ENCODE assay signal across 18 cellular contexts in genomic region chr14:94306047-94306978, GRCh38. TPM values are rescaled to one million over a fixed set of nuclear protein-coding genes. Genes with fewer than 3 reads are reported as not detected.
DNase-seq lines count a peak whose midpoint lies in the region; ATAC-seq and TF ChIP-seq lines count a peak whose summit lies in the region.
"Had no signal": no experiment of that assay in that cellular context is flagged by ENCODE, and none has a peak within 500 bp of the region (broad histone marks: within the 10 kb centered on the region; RNA-seq: fewer than 3 reads in every experiment).

No MANE protein-coding gene starts in this region.

- no peaks in the 10 kb centered on the region for H3K79me2 ChIP-seq in hepatocyte

- H3K9me2 ChIP-seq in hepatocyte (replicated peaks; ENCODE audit: insufficient read depth): no peaks in the 10 kb centered on the region

- WGBS in hepatocyte (ENCODE audit: low lambda C conversion rate, missing lambda C conversion rate): 79% methylated on average over 12 of the region's 12 CpGs
- 59% methylated on average over 10 of the region's 12 CpGs for WGBS in right lobe of liver (ENCODE audit: insufficient coverage, low coverage, low lambda C conversion rate, missing lambda C conversion rate)

- TF ChIP-seq CTCF in colonic mucosa (IDR thresholded peaks at IDR 0.05) (no peak), hepatocyte (IDR thresholded peaks at IDR 0.05; ENCODE audit: poor library complexity) (no peak), right lobe of liver (IDR thresholded peaks at IDR 0.05) (no peak), uterus (IDR thresholded peaks at IDR 0.05) (no peak)

- intact Hi-C loops in colonic mucosa (cut with DNase I) (no loop called here), right lobe of liver (cut with DNase I) (no loop called here), uterus (cut with DNase I; ENCODE audit: low total_unique reads) (no loop called here)

- H2AFZ ChIP-seq in hepatocyte: no peak overlapping the region

- H3K4me1 ChIP-seq in colonic mucosa (no peaks in the 10 kb centered on the region), hepatocyte (ENCODE audit: insufficient read depth) (no peaks in the 10 kb centered on the region), right lobe of liver (peaks cover 0 to 21% (median 4%) of the 10 kb centered on the region in 4 donors), uterus (no peaks in the 10 kb centered on the region)
- H3K4me1 ChIP-seq: A549, BE2C, HAP-1 had no signal

- H3K36me3 ChIP-seq in colonic mucosa (no peaks in the 10 kb centered on the region), hepatocyte (replicated peaks; ENCODE audit: insufficient read depth, low read depth) (no peaks in the 10 kb centered on the region), right lobe of liver (peaks cover 0 to 79% (median 21%) of the 10 kb centered on the region in 4 donors), uterus (no peaks in the 10 kb centered on the region)
- H3K36me3 ChIP-seq: BE2C, HAP-1 had no signal

- ATAC-seq in right lobe of liver: peak; percentile 40 to 82 (median 74)
- ATAC-seq in HG02759 (IDR thresholded peaks at IDR 0.05; ENCODE audit: unreplicated experiment): no peak
- ATAC-seq: GM12878 had no signal

- H4K20me1 ChIP-seq in hepatocyte (ENCODE audit: insufficient read depth, poor library complexity, severe bottlenecking): no peaks in the 10 kb centered on the region

- H3K9me3 ChIP-seq in colonic mucosa (no peaks in the 10 kb centered on the region), hepatocyte (ENCODE audit: low read depth) (no peaks in the 10 kb centered on the region), right lobe of liver (no peaks in the 10 kb centered on the region), uterus (no peaks in the 10 kb centered on the region)
- H3K9me3 ChIP-seq: BE2C had no signal

- H3K27me3 ChIP-seq in colonic mucosa (no peaks in the 10 kb centered on the region), hepatocyte (no peaks in the 10 kb centered on the region), right lobe of liver (no peaks in the 10 kb centered on the region), uterus (no peaks in the 10 kb centered on the region)
- H3K27me3 ChIP-seq: BE2C had no signal

- H3K4me3 ChIP-seq in colonic mucosa (no peak overlapping the region), hepatocyte (no peak overlapping the region), right lobe of liver (no peak overlapping the region), uterus (no peak overlapping the region)
- H3K4me3 ChIP-seq: A549, GM12878, GM23338, HAP-1 had no signal

- DNase-seq in colonic mucosa: peak; percentile 3
- DNase-seq in hepatocyte (ENCODE audit: low spot score): no peak
- DNase-seq in right lobe of liver: peak in 1 of 3 donors; percentile 76
- DNase-seq in stimulated activated CD8-positive, alpha-beta memory T cell treated with anti-CD3 and anti-CD28 coated beads, Interleukin-4, amount 100 ng/mL, for 48 hours: peak; percentile 11
- DNase-seq in uterus: no peak
- no peak for DNase-seq in GOT3 (lab: John Stamatoyannopoulos, UW)
- DNase-seq: BE2C; CD4-positive, alpha-beta memory T cell; DMS79 had no signal

- no peak overlapping the region for H3K4me2 ChIP-seq in hepatocyte
- H3K4me2 ChIP-seq: A549, GM23338 had no signal

- no peak overlapping the region for H3K9ac ChIP-seq in colonic mucosa (ENCODE audit: low read depth in 2 of 2, low read length in 2 of 2)

- no peak for TF ChIP-seq POLR2A in right lobe of liver (IDR thresholded peaks at IDR 0.05)
- no peak for TF ChIP-seq POLR2A in uterus (IDR thresholded peaks at IDR 0.05)

- H3K27ac ChIP-seq in colonic mucosa: no peak overlapping the region
- peak overlapping the region; percentile 12 for H3K27ac ChIP-seq in hepatocyte
- peak overlapping the region in 1 of 3 donors; percentile 39 for H3K27ac ChIP-seq in right lobe of liver
- H3K27ac ChIP-seq in uterus: no peak overlapping the region
- H3K27ac ChIP-seq: A549, C4-2B, HL-60 had no signal

RNA-seq across cellular contexts. Expression of gene SERPINA10, which starts 13.2 kb away (rescaled TPM):
- under 1 TPM; 0.48 to 0.74 TPM for total RNA-seq in colonic mucosa
- 19.1 and 23.0 TPM in 2 replicates for total RNA-seq in hepatocyte
- 4.5 and 10.5 TPM in 2 replicates for polyA plus RNA-seq in hepatocyte
- total RNA-seq in right lobe of liver: 100 to 1,000 TPM; 114 to 400 (median 239) TPM
- total RNA-seq in uterus: not detected
- total RNA-seq: CD4-positive, alpha-beta memory T cell; G401; GM12878; GM23338 had no signal
- polyA plus RNA-seq: AG04450; CD4-positive, alpha-beta memory T cell; GM12878 had no signal

RNA-seq across cellular contexts. Expression of gene SERPINA6, which starts 16.8 kb away (rescaled TPM):
- total RNA-seq in colonic mucosa (1 to 10 TPM; 3.4 to 5.7 TPM), hepatocyte (132 TPM in 2 replicates), right lobe of liver (100 to 1,000 TPM; 185 to 407 (median 236) TPM), uterus (under 1 TPM in 1 of 4 donors, not detected in 3; 0.76 TPM)
- polyA plus RNA-seq in hepatocyte: 86.8 and 135 TPM in 2 replicates
- total RNA-seq: CD4-positive, alpha-beta memory T cell; G401; GM23338 had no signal
- polyA plus RNA-seq: AG04450; CD4-positive, alpha-beta memory T cell; GM23338 had no signal

Comparison
In these comparisons a context has a peak if more than half of its experiments do, and no peak if none do; other contexts are left out.
1. DNase-seq: peak in colonic mucosa (single experiment) and stimulated activated CD8-positive, alpha-beta memory T cell treated with anti-CD3 and anti-CD28 coated beads, Interleukin-4, amount 100 ng/mL, for 48 hours (single experiment); none in hepatocyte (single experiment), uterus (0 of 2) and GOT3 (single experiment).
2. RNA of gene SERPINA10, which starts 13.2 kb away (total RNA-seq): 114 to 400 TPM in right lobe of liver and 19.1 to 23.0 TPM in hepatocyte; 0.48 to 0.74 TPM in colonic mucosa and not detected in uterus; every median in the first group is over 10 times any median in the second.
3. RNA of gene SERPINA6, which starts 16.8 kb away (total RNA-seq): 185 to 407 TPM in right lobe of liver and 132 TPM in hepatocyte; 3.4 to 5.7 TPM in colonic mucosa and 0.76 TPM in uterus; every median in the first group is over 10 times any median in the second.